In genomic region chr3:32106132-32106928, GRCh38 we compare ENCODE assay signal across 8 cellular contexts. TPM values are rescaled to one million over a fixed set of nuclear protein-coding genes. Genes with fewer than 3 reads are reported as not detected.
DNase-seq lines count a peak whose midpoint lies in the region; ATAC-seq and TF ChIP-seq lines count a peak whose summit lies in the region.

Gene GPD1L (plus strand): TSS chr3:32106620. CDS start chr3:32106712, 92 bp downstream.

- H3K4me1 Mint-ChIP-seq in T-helper 17 cell, result peaks cover 22% of the 10 kb centered on the region

- no peaks in the 10 kb centered on the region for H3K9me3 ChIP-seq in T-helper 17 cell (ENCODE audit: control insufficient read depth, low read length, poor library complexity, severe bottlenecking)
- no peaks in the 10 kb centered on the region for H3K9me3 ChIP-seq in prostate gland

- 11% methylated on average over 26 of the region's 78 CpGs for WGBS in prostate gland

- H3K36me3 Mint-ChIP-seq in T-helper 17 cell (ENCODE audit: low read depth), result no peaks in the 10 kb centered on the region

- H3K27ac ChIP-seq in prostate gland, result peak within 1 kb of the TSS; percentile 69 to 77

- TF ChIP-seq CTCF in prostate gland (IDR thresholded peaks at IDR 0.05), result peak in 2 of 4 experiments; percentile 5 to 12

- TF ChIP-seq POLR2A in GM15510 (IDR thresholded peaks at IDR 0.05; ENCODE audit: borderline replicate concordance, extremely low read depth, insufficient read length) (peak; percentile 57), prostate gland (IDR thresholded peaks at IDR 0.05) (no peak)

- intact Hi-C loops in left ventricle myocardium superior (cut with micrococcal nuclease), result no loop called here
- intact Hi-C loops in prostate gland (cut with DNase I), result loop anchor here (5.0 kb wide), 1 partner anchor 124 kb away; the partner anchor contains the start of genes OSBPL10 and ZNF860

- DNase-seq in NCI-H1694 (lab: John Stamatoyannopoulos, UW) (peak; percentile 31), T-helper 17 cell (peak; percentile 87 to 92 (median 87)), amygdala (lab: John Stamatoyannopoulos, UW) (peak; percentile 51 to 98 (median 92)), left ventricle myocardium superior (peak; percentile 98), prostate gland (ENCODE audit: low spot score) (peak; percentile 94), ureter (ENCODE audit: low spot score) (peak; percentile 94)

- peak within 1 kb of the TSS; percentile 95 for H3K4me3 Mint-ChIP-seq in T-helper 17 cell

- peak within 1 kb of the TSS; percentile 82 for H3K27ac Mint-ChIP-seq in T-helper 17 cell

- H3K27me3 Mint-ChIP-seq in T-helper 17 cell, result no peaks in the 10 kb centered on the region

- ATAC-seq in HG02885 (IDR thresholded peaks at IDR 0.05; ENCODE audit: poor library complexity, unreplicated experiment) (peak; percentile 99), T-helper 17 cell (peak; percentile 99), left ventricle myocardium superior (peak; percentile 92)

- H3K4me3 ChIP-seq in prostate gland, result peak within 1 kb of the TSS; percentile 73 to 74

- no peaks in the 10 kb centered on the region for H3K36me3 ChIP-seq in prostate gland

- H3K4me1 ChIP-seq in prostate gland (replicated peaks), result peaks cover 16% of the 10 kb centered on the region

- no peaks in the 10 kb centered on the region for H3K27me3 ChIP-seq in prostate gland (replicated peaks; ENCODE audit: insufficient read depth)

RNA-seq across cellular contexts. Expression of gene GPD1L, which starts in this region (rescaled TPM):
- total RNA-seq in T-helper 17 cell (10 to 100 TPM; 24.1 to 32.6 TPM), left ventricle myocardium superior (246 TPM), prostate gland (10 to 100 TPM; 50.4 to 70.8 TPM), ureter (60.8 TPM)

Comparison
In these comparisons a context has a peak if more than half of its experiments do, and no peak if none do; other contexts are left out.
1. Peak in every context shown above with its lines: DNase-seq, ATAC-seq, H3K4me3 ChIP-seq and H3K27ac ChIP-seq.
2. DNase-seq: peak in every context shown above with its lines; median percentile 98 in left ventricle myocardium superior; 94 in prostate gland; 94 in ureter; 92 in amygdala; 87 in T-helper 17 cell; 31 in NCI-H1694.